In genomic region chr5:81303563-81303962, GRCh38 we compare ENCODE assay signal across 10 cellular contexts. TPM values are rescaled to one million over a fixed set of nuclear protein-coding genes. Genes with fewer than 3 reads are reported as not detected.
DNase-seq lines count a peak whose midpoint lies in the region; ATAC-seq, FAIRE-seq and TF ChIP-seq lines count a peak whose summit lies in the region.
"Had no signal": no experiment of that assay in that cellular context is flagged by ENCODE, and none has a peak within 500 bp of the region (broad histone marks: within the 10 kb centered on the region; RNA-seq: fewer than 3 reads in every experiment).

No MANE protein-coding gene starts in this region.

- H3K27ac ChIP-seq in HepG2 (ENCODE audit: extremely low read length, insufficient read depth, low read length) (no peak overlapping the region), right lobe of liver (no peak overlapping the region)
- H3K27ac ChIP-seq: ascending aorta had no signal

- H3K4me2 ChIP-seq in HepG2 (ENCODE audit: low read depth, low read length) = peak overlapping the region; percentile 91; the same call in 1 of the 2 replicates

- peaks cover 1 to 11% of the 10 kb centered on the region in 2 experiments; a peak in 3 of 5 replicates for H3K36me3 ChIP-seq in HepG2 (replicated peaks in 1 of 2; ENCODE audit: control insufficient read depth in 1 of 2, insufficient read depth in 2 of 2, low read length in 2 of 2)
- H3K36me3 ChIP-seq in right lobe of liver = no peaks in the 10 kb centered on the region

- H3K27me3 ChIP-seq in HepG2 (ENCODE audit: control insufficient read depth in 1 of 2, insufficient read depth in 2 of 2, low read length in 2 of 2) = no peaks in the 10 kb centered on the region; a peak in 1 of 5 replicates
- H3K27me3 ChIP-seq in right lobe of liver = no peaks in the 10 kb centered on the region
- H3K27me3 ChIP-seq: ascending aorta had no signal

- no peaks in the 10 kb centered on the region for H3K9me3 ChIP-seq in HepG2 (ENCODE audit: low read length)
- no peaks in the 10 kb centered on the region for H3K9me3 ChIP-seq in right lobe of liver
- H3K9me3 ChIP-seq: ascending aorta had no signal

- peak; percentile 20 for DNase-seq in HepG2 (ENCODE audit: low spot score)
- no peak for DNase-seq in right lobe of liver
- DNase-seq in SW 1271 (lab: John Stamatoyannopoulos, UW) = peak; percentile 18 to 36
- DNase-seq in fibroblast of peridontal ligament (ENCODE audit: extremely low read depth) = peak; percentile 89
- no peak for DNase-seq in NCI-H2227 (lab: John Stamatoyannopoulos, UW; ENCODE audit: unreplicated experiment)
- DNase-seq in COLO668 (lab: John Stamatoyannopoulos, UW; ENCODE audit: unreplicated experiment) = no peak
- no peak for DNase-seq in GM12891 (ENCODE audit: insufficient read length, low spot score)
- no peak for DNase-seq in activated gamma-delta T cell (lab: John Stamatoyannopoulos, UW)
- DNase-seq: substantia nigra had no signal

- H3K4me1 ChIP-seq in HepG2 (ENCODE audit: insufficient read depth, low read length) = peaks cover 33% of the 10 kb centered on the region
- peaks cover 0 to 35% (median 4%) of the 10 kb centered on the region in 4 donors for H3K4me1 ChIP-seq in right lobe of liver

- BruUV-seq in HepG2 (replicated peaks; lab: Mats Ljungman, UMichigan) = no TSS peak

- POLR2A ChIA-PET in HepG2 (lab: Yijun Ruan, JAX) = no interaction called here

- no peak for TF ChIP-seq POLR2A in HepG2 (IDR thresholded peaks at IDR 0.05; ENCODE audit: insufficient read depth in 1 of 2, low read depth in 2 of 2, low read length in 2 of 2)
- TF ChIP-seq POLR2A in right lobe of liver (IDR thresholded peaks at IDR 0.05) = no peak
- TF ChIP-seq POLR2A in GM12891 (IDR thresholded peaks at IDR 0.05; ENCODE audit: low read depth, low read length) = no peak

- in situ Hi-C loops in HepG2 (cut with HindIII; ENCODE audit: extremely low pct_ligation_motif_present, low pct_unique_long_range_greater_than_20kb) = no loop called here

- H4K20me1 ChIP-seq in HepG2 (ENCODE audit: insufficient read depth, low read length) = no peaks in the 10 kb centered on the region

- 90% methylated on average over 1 of the region's 1 CpG for WGBS in HepG2 (ENCODE audit: low lambda C conversion rate)
- 73% methylated on average over 1 of the region's 1 CpG for WGBS in right lobe of liver (ENCODE audit: insufficient coverage, low coverage, low lambda C conversion rate, missing lambda C conversion rate)

- H3K79me2 ChIP-seq in HepG2 (ENCODE audit: insufficient read depth, low read length) = peaks cover 38% of the 10 kb centered on the region

- CTCF ChIA-PET in HepG2 (lab: Yijun Ruan, JAX; ENCODE audit: low intra/inter-chr PET ratio, low total read pairs) = no interaction called here

- ATAC-seq in HepG2 (no peak), right lobe of liver (no peak)

- no peak for TF ChIP-seq RAD21 in HepG2 (CRISPR knock-in tag; IDR thresholded peaks at IDR 0.05)

- TF ChIP-seq EP300 in HepG2 (IDR thresholded peaks at IDR 0.05; ENCODE audit: low read depth in 2 of 2, low read length in 2 of 2) (no peak), HepG2 (CRISPR knock-in tag; IDR thresholded peaks at IDR 0.05; ENCODE audit: borderline replicate concordance) (no peak)

- H3K4me3 ChIP-seq in HepG2 (replicated peaks in 1 of 3; ENCODE audit: insufficient read depth in 1 of 3, low read depth in 2 of 3, low read length in 3 of 3) (no peak overlapping the region), right lobe of liver (no peak overlapping the region)
- H3K4me3 ChIP-seq: ascending aorta had no signal

- no peak for TF ChIP-seq CTCF in HepG2 (CRISPR knock-in tag; IDR thresholded peaks at IDR 0.05)
- no peak for TF ChIP-seq CTCF in right lobe of liver (IDR thresholded peaks at IDR 0.05)

- FAIRE-seq in HepG2 (lab: Jason Lieb, UNC) (no peak), GM12891 (lab: Jason Lieb, UNC) (no peak)

- no peak overlapping the region for H2AFZ ChIP-seq in HepG2 (ENCODE audit: low read length)

- H3K9ac ChIP-seq in HepG2 (ENCODE audit: insufficient read depth, low read depth, low read length) = no peak overlapping the region

- intact Hi-C loops in HepG2 (cut with micrococcal nuclease; ENCODE audit: unreplicated experiment) (loop anchor here (5.0 kb wide), 2 partner anchors 69 to 71 kb away; partner anchors contain the start of gene CKMT2), right lobe of liver (cut with DNase I) (no loop called here)

TF ChIP-seq in HepG2, 621 proteins besides CTCF, POLR2A, EP300 and RAD21 (continues in another document):
- TF ChIP-seq RFX5 (IDR thresholded peaks at IDR 0.05; ENCODE audit: low read depth, low read length) = no peak
- no peak for TF ChIP-seq ZNF546 (CRISPR knock-in tag; conservative IDR thresholded peaks at IDR 0.05)

TF ChIP-seq in GM12891, 5 proteins besides CTCF, POLR2A, EP300 and RAD21:
- no peak for TF ChIP-seq POU2F2 (IDR thresholded peaks at IDR 0.05; ENCODE audit: low read depth, low read length)
- TF ChIP-seq POLR2AphosphoS5 (IDR thresholded peaks at IDR 0.05; ENCODE audit: low read depth, low read length) = no peak
- TF ChIP-seq TAF1 (IDR thresholded peaks at IDR 0.05; ENCODE audit: low read depth, low read length) = no peak
- no peak for TF ChIP-seq PAX5 (IDR thresholded peaks at IDR 0.05; ENCODE audit: insufficient read depth, low read length, severe bottlenecking)
- TF ChIP-seq SPI1 (IDR thresholded peaks at IDR 0.05; ENCODE audit: low read depth, low read length) = no peak

RNA-seq across cellular contexts. Expression of gene ZCCHC9, which starts 2.2 kb away (rescaled TPM):
- total RNA-seq in HepG2 (2016; rRNA removed; fragmentation: Illumina TruSeq; extraction: Trizol) (52.5 and 70.7 TPM in 2 replicates), right lobe of liver (10 to 100 TPM; 14.9 to 19.1 (median 17.2) TPM)
- 25.2 and 26.8 TPM in 2 replicates for total RNA-seq in HepG2 (2016; cell fraction: cytosol; rRNA removed; fragmentation: Illumina TruSeq; extraction: Trizol; ENCODE audit: low read depth)
- 52.8 and 69.9 TPM in 2 replicates for total RNA-seq in HepG2 (2016; cell fraction: insoluble cytoplasmic fraction; rRNA removed; fragmentation: Illumina TruSeq; extraction: Trizol)
- 46.9 and 48.3 TPM in 2 replicates for total RNA-seq in HepG2 (2016; cell fraction: membrane; rRNA removed; fragmentation: Illumina TruSeq; extraction: Trizol)
- total RNA-seq in HepG2 (2016; cell fraction: nucleus; rRNA removed; fragmentation: Illumina TruSeq; extraction: Trizol) = 26.3 and 28.6 TPM in 2 replicates
- polyA plus RNA-seq in HepG2 (2011; rRNA removed) = 20.1 and 28.7 TPM in 2 replicates
- 10.2 and 15.7 TPM in 2 replicates for polyA plus RNA-seq in HepG2 (2011; cell fraction: cytosol; rRNA removed)
- polyA plus RNA-seq in HepG2 (2011; cell fraction: nucleus; rRNA removed) = 7.6 and 12.3 TPM in 2 replicates
- 29.6 and 38.6 TPM in 2 replicates for polyA plus RNA-seq in HepG2 (2012)
- polyA plus RNA-seq in HepG2 (2016; cell fraction: cytosol; fragmentation: Illumina TruSeq; extraction: Trizol; ENCODE audit: low read depth) = 26.9 and 35.4 TPM in 2 replicates
- 89.5 and 100 TPM in 2 replicates for polyA plus RNA-seq in HepG2 (2016; cell fraction: insoluble cytoplasmic fraction; fragmentation: Illumina TruSeq; extraction: Trizol; ENCODE audit: low read depth)
- 41.3 and 43.4 TPM in 2 replicates for polyA plus RNA-seq in HepG2 (2016; cell fraction: membrane; fragmentation: Illumina TruSeq; extraction: Trizol; ENCODE audit: low read depth)
- 57.8 and 58.2 TPM in 2 replicates for polyA plus RNA-seq in HepG2 (2016; cell fraction: nucleus; fragmentation: Illumina TruSeq; extraction: Trizol; ENCODE audit: insufficient read depth, low read depth)
- polyA minus RNA-seq in HepG2 (2011; rRNA and poly(A)+ RNA removed; ENCODE audit: low replicate concordance) = 3.6 and 4.8 TPM in 2 replicates
- 9.1 and 10.1 TPM in 2 replicates for polyA minus RNA-seq in HepG2 (2011; cell fraction: cytosol; rRNA and poly(A)+ RNA removed)
- 15.5 and 19.0 TPM in 2 replicates for polyA minus RNA-seq in HepG2 (2011; cell fraction: nucleus; rRNA and poly(A)+ RNA removed)
- polyA plus RNA-seq in GM12891 (2012; ENCODE audit: low read depth, missing spikeins) = 28.1 TPM

Comparison
In these comparisons a context has a peak if more than half of its experiments do, and no peak if none do; other contexts are left out.
1. DNase-seq: peak in HepG2 (single experiment), SW 1271 (2 of 2) and fibroblast of peridontal ligament (single experiment); none in right lobe of liver (0 of 3), NCI-H2227 (single experiment), COLO668 (single experiment), GM12891 (single experiment) and activated gamma-delta T cell (single experiment).